Comparison of ENCODE assay signal across 8 cellular contexts in genomic region chr6:137697267-137697938, GRCh38.
DNase-seq lines count a peak whose midpoint lies in the region; ATAC-seq, FAIRE-seq and TF ChIP-seq lines count a peak whose summit lies in the region.

No MANE protein-coding gene starts in this region.

- POLR2A ChIA-PET in AG04449 (lab: Yijun Ruan, JAX) = no interaction called here

- H3K36me3 ChIP-seq in kidney (ENCODE audit: control insufficient read depth in 1 of 2, insufficient read depth in 2 of 2, low read length in 2 of 2) = no peaks in the 10 kb centered on the region

- H3K27ac Mint-ChIP-seq in progenitor cell of endocrine pancreas = peak overlapping the region; percentile 94

- H3K4me1 ChIP-seq in kidney (ENCODE audit: control insufficient read depth in 1 of 2, insufficient read depth in 1 of 2, low read depth in 1 of 2, low read length in 2 of 2) = peaks cover 2 to 6% of the 10 kb centered on the region in 2 donors

- no peak overlapping the region for H3K4me3 Mint-ChIP-seq in progenitor cell of endocrine pancreas (ENCODE audit: low read depth)

- FAIRE-seq in kidney (lab: Jason Lieb, UNC) = no peak

- ATAC-seq in GM19023 (IDR thresholded peaks at IDR 0.05; ENCODE audit: unreplicated experiment) = peak; percentile 78

- TF ChIP-seq CTCF in AG04449 (IDR thresholded peaks at IDR 0.05; ENCODE audit: insufficient read depth, low read length, missing control alignments) (no peak), epithelial cell of esophagus (IDR thresholded peaks at IDR 0.05; ENCODE audit: insufficient read depth, low read depth, low read length, missing control alignments) (peak; percentile 30), progenitor cell of endocrine pancreas (IDR thresholded peaks at IDR 0.05; ENCODE audit: unreplicated experiment) (peak; percentile 18), kidney (IDR thresholded peaks at IDR 0.05; ENCODE audit: borderline replicate concordance, extremely low read depth, insufficient read depth) (no peak)

- no peak overlapping the region for H3K27ac ChIP-seq in kidney (ENCODE audit: low read depth in 2 of 2, low read length in 2 of 2)

- H3K9ac ChIP-seq in kidney (ENCODE audit: low read length in 2 of 2) = no peak overlapping the region

- H3K27me3 Mint-ChIP-seq in progenitor cell of endocrine pancreas = no peaks in the 10 kb centered on the region

- H3K4me3 ChIP-seq in AG04449 (ENCODE audit: low read depth, low read length) (no peak overlapping the region), epithelial cell of esophagus (ENCODE audit: low read length) (no peak overlapping the region), kidney (ENCODE audit: low read length in 2 of 2) (no peak overlapping the region)

- H3K4me1 Mint-ChIP-seq in progenitor cell of endocrine pancreas (ENCODE audit: low read depth) = peaks cover 41% of the 10 kb centered on the region

- H3K9me3 ChIP-seq in kidney (ENCODE audit: control insufficient read depth in 1 of 2, low read length in 2 of 2) = no peaks in the 10 kb centered on the region

- intact Hi-C loops in kidney (cut with DNase I) = no loop called here

- in situ Hi-C loops in G401 (cut with HindIII; ENCODE audit: low sequenced_read_pairs) = no loop called here

- CTCF ChIA-PET in AG04449 (lab: Yijun Ruan, JAX) = interaction anchor here (0.7 to 5.1 kb wide), 13 partner anchors 7 to 309 kb away, joined by 3 to 53 read pairs (median 7); partner anchors contain the start of gene TNFAIP3

- no peaks in the 10 kb centered on the region for H3K36me3 Mint-ChIP-seq in progenitor cell of endocrine pancreas (ENCODE audit: insufficient read depth)

- DNase-seq in AG04449 (ENCODE audit: low read depth, low spot score) (peak; percentile 12), HT-29 (ENCODE audit: low spot score) (peak; percentile 72), epithelial cell of esophagus (ENCODE audit: low read depth) (peak; percentile 72), progenitor cell of endocrine pancreas (ENCODE audit: low spot score, unreplicated experiment) (no peak), G401 (ENCODE audit: low spot score) (no peak), kidney (no peak), NCI-H1092 treated with DMSO at 0.1 percent for 48 hours (lab: John Stamatoyannopoulos, UW) (no peak)

- H3K9me3 Mint-ChIP-seq in progenitor cell of endocrine pancreas (ENCODE audit: low read depth) = peaks cover 4% of the 10 kb centered on the region

Comparison
In these comparisons a context has a peak if more than half of its experiments do, and no peak if none do; other contexts are left out.
1. DNase-seq: peak in AG04449 (single experiment), HT-29 (single experiment) and epithelial cell of esophagus (single experiment); none in progenitor cell of endocrine pancreas (single experiment), G401 (single experiment), kidney (single experiment) and NCI-H1092 treated with DMSO at 0.1 percent for 48 hours (single experiment).
2. CTCF ChIP-seq: peak in epithelial cell of esophagus (single experiment) and progenitor cell of endocrine pancreas (single experiment); none in AG04449 (single experiment) and kidney (single experiment).